33 cellular contexts compared by ENCODE assay signal in the genomic region with DNA sequence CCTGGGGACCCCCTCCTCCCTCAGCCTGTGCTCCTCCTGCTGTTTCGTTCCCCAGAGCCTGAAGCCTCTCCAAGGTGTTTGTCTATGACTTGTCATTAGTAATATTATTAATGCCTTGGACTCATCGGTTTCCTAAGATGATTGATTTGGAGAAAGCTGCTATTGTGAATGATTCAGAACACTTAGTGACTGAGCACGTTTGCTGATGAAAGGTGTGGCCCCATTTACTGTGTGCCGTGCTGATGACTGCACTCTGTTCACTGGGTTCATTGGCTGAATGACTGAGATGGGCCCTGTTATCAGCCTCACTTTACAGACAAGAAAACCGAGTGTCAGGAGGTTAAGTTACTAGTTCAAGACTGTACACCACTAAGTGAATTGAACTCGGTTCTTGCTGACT.
"Had no signal": no experiment of that assay in that cellular context is flagged by ENCODE, and none has a peak within 500 bp of the region (broad histone marks: within the 10 kb centered on the region; RNA-seq: fewer than 3 reads in every experiment).

No MANE protein-coding gene starts in this region.

- H3K9me3 Mint-ChIP-seq: activated B cell treated with CpG ODN at 0.5 μM for 24 hours; activated T-helper 2 cell treated with anti-CD3 and anti-CD28 coated beads, Interferon-gamma antibody, Interleukin-2, Interleukin-4, amounts not matched to agents 10 μg/mL and 5 μg/mL and 100 μg/mL, durations not matched to agents 14 hours and 24 hours and 36 hours; mesothelial cell of epicardium; naive B cell; stimulated activated memory B cell treated with anti-CD40 and anti-IgM and Interleukin-4, amounts not matched to agents 10 μg/mL and 1 μg/mL and 100 μg/mL, for 72 hours; T-cell; T-helper 2 cell treated with Interferon-gamma antibody and Interleukin-4, amounts not matched to agents 5 μg/mL and 100 μg/mL, for 36 hours had no signal

- ATAC-seq: activated CD8-positive, alpha-beta memory T cell treated with anti-CD3 and anti-CD28 coated beads, Interleukin-2, amount 10 ng/mL, durations not matched to agents 7 days and 5 days; activated CD8-positive, alpha-beta T cell treated with anti-CD3 and anti-CD28 coated beads, Interleukin-2, amount 10 ng/mL, durations not matched to agents 7 days and 5 days; heart left ventricle; stimulated activated memory B cell treated with anti-CD40 and anti-IgM and Interleukin-4, amounts not matched to agents 10 μg/mL and 1 μg/mL and 100 μg/mL, for 72 hours; T-cell; upper lobe of right lung had no signal

- H3K27me3 ChIP-seq: cardiac muscle cell, colonic mucosa, neutrophil, ovary, sigmoid colon, stomach, thyroid gland, upper lobe of right lung had no signal

- H3K4me3 ChIP-seq: cardiac muscle cell, colonic mucosa, heart left ventricle, left ventricle myocardium inferior, lung, ovary, prostate gland, sigmoid colon, stomach, thyroid gland, upper lobe of right lung had no signal

- H3K36me3 ChIP-seq: cardiac muscle cell, colonic mucosa, heart left ventricle, left ventricle myocardium inferior, neutrophil, ovary, prostate gland, sigmoid colon, stomach, thyroid gland, upper lobe of right lung had no signal

- H3K4me1 ChIP-seq: colonic mucosa, heart left ventricle, left ventricle myocardium inferior, prostate gland, sigmoid colon, stomach had no signal

- DNase-seq: activated B cell treated with CpG ODN at 0.5 μM for 24 hours; activated CD8-positive, alpha-beta memory T cell treated with anti-CD3 and anti-CD28 coated beads, Interleukin-2, amount 10 ng/mL, durations not matched to agents 7 days and 5 days; activated CD8-positive, alpha-beta T cell treated with anti-CD3 and anti-CD28 coated beads, Interleukin-2, amount 10 ng/mL, durations not matched to agents 7 days and 5 days; activated T-cell treated with anti-CD3 and anti-CD28 coated beads, Interleukin-2, amount 50 U/mL, for 48 hours; anterior cingulate cortex; cerebellar nuclear complex; colonic mucosa; effector CD8-positive, alpha-beta T cell; erythroblast; foreskin fibroblast; heart left ventricle; left ventricle myocardium inferior; naive B cell; nephron progenitor cell; ovary; sigmoid colon; small intestine; stimulated activated CD4-positive, alpha-beta T cell treated with anti-CD3 and anti-CD28 coated beads, Interleukin-1b, Interleukin-23, amount 100 ng/mL, for 48 hours; stimulated activated CD4-positive, alpha-beta T cell treated with anti-CD3 and anti-CD28 coated beads, Interleukin-4, amount 100 ng/mL, for 4 hours; stimulated activated CD8-positive, alpha-beta memory T cell treated with anti-CD3 and anti-CD28 coated beads, Interleukin-4, amount 100 ng/mL, for 48 hours; stomach; T-cell; thyroid gland; upper lobe of right lung had no signal

- H3K9me3 ChIP-seq: colonic mucosa, heart left ventricle, left ventricle myocardium inferior, neutrophil, ovary, prostate gland, sigmoid colon, stomach, thyroid gland, upper lobe of right lung had no signal

- H3K27ac Mint-ChIP-seq: activated B cell treated with CpG ODN at 0.5 μM for 24 hours; activated CD8-positive, alpha-beta memory T cell treated with anti-CD3 and anti-CD28 coated beads, Interleukin-2, amount 10 ng/mL, durations not matched to agents 7 days and 5 days; activated CD8-positive, alpha-beta T cell treated with anti-CD3 and anti-CD28 coated beads, Interleukin-2, amount 10 ng/mL, durations not matched to agents 7 days and 5 days; activated naive CD8-positive, alpha-beta T cell; activated T-helper 2 cell treated with anti-CD3 and anti-CD28 coated beads, Interferon-gamma antibody, Interleukin-2, Interleukin-4, amounts not matched to agents 10 μg/mL and 5 μg/mL and 100 μg/mL, durations not matched to agents 14 hours and 24 hours and 36 hours; T-cell; T-helper 2 cell treated with Interferon-gamma antibody and Interleukin-4, amounts not matched to agents 5 μg/mL and 100 μg/mL, for 36 hours had no signal

- H3K27ac ChIP-seq: cardiac muscle cell, colonic mucosa, heart left ventricle, left ventricle myocardium inferior, neutrophil, ovary, prostate gland, sigmoid colon, stomach, thyroid gland, upper lobe of right lung had no signal

- H3K36me3 Mint-ChIP-seq: activated naive CD8-positive, alpha-beta T cell; mesothelial cell of epicardium; naive B cell; stimulated activated memory B cell treated with anti-CD40 and anti-IgM and Interleukin-4, amounts not matched to agents 10 μg/mL and 1 μg/mL and 100 μg/mL, for 72 hours; T-cell had no signal

- H3K27me3 Mint-ChIP-seq: activated CD8-positive, alpha-beta memory T cell treated with anti-CD3 and anti-CD28 coated beads, Interleukin-2, amount 10 ng/mL, durations not matched to agents 7 days and 5 days; activated naive CD8-positive, alpha-beta T cell; T-cell had no signal

- H3K4me3 Mint-ChIP-seq: activated B cell treated with CpG ODN at 0.5 μM for 24 hours; activated CD8-positive, alpha-beta memory T cell treated with anti-CD3 and anti-CD28 coated beads, Interleukin-2, amount 10 ng/mL, durations not matched to agents 7 days and 5 days; activated CD8-positive, alpha-beta T cell treated with anti-CD3 and anti-CD28 coated beads, Interleukin-2, amount 10 ng/mL, durations not matched to agents 7 days and 5 days; activated naive CD8-positive, alpha-beta T cell; mesothelial cell of epicardium; nephron progenitor cell; stimulated activated memory B cell treated with anti-CD40 and anti-IgM and Interleukin-4, amounts not matched to agents 10 μg/mL and 1 μg/mL and 100 μg/mL, for 72 hours; T-cell; T-helper 2 cell treated with Interferon-gamma antibody and Interleukin-4, amounts not matched to agents 5 μg/mL and 100 μg/mL, for 36 hours had no signal
